ENCODE assay signal across 2 cellular contexts in the genomic region with DNA sequence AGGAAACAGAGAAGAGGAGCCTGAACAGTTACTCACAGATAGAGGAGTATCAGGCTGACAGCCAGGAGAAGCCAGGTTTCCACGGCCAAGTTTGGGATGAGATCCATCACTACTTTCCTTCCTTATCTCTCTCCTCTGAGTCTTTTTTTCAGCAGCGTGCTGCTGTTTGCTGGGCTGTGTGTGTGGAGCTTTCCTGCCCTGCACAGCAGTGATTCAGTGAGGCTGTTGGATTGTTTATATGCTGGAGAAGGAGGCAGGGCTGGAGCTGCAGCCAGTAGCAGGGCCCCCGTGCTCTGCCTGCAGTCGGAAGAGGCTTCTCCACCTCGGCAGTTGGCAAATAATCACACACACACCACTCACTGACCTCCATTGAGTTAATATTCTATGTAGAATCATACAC.
TF ChIP-seq lines count a peak whose summit lies in the region.

TSS of gene CYP3A7 (minus strand) at position 210 of the 400 bp plus-strand sequence. CDS start at position 107, 103 bp downstream.

TF ChIP-seq in liver, 16 proteins besides CTCF, POLR2A, EP300 and RAD21:
- TF ChIP-seq, protein P1, sequence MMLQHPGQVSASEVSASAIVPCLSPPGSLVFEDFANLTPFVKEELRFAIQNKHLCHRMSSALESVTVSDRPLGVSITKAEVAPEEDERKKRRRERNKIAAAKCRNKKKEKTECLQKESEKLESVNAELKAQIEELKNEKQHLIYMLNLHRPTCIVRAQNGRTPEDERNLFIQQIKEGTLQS (IDR thresholded peaks at IDR 0.05) = no peak
- TF ChIP-seq TAF1 (conservative IDR thresholded peaks at IDR 0.05) (peak; percentile 23), HNF4G (IDR thresholded peaks at IDR 0.05) (no peak), JUND (IDR thresholded peaks at IDR 0.05) (no peak), EGR1 (IDR thresholded peaks at IDR 0.05; ENCODE audit: low read depth in 2 of 2) (no peak), GABPA (IDR thresholded peaks at IDR 0.05 in 1 of 2, conservative IDR thresholded peaks at IDR 0.05 in 1 of 2) (no peak)
- TF ChIP-seq, protein P2, sequence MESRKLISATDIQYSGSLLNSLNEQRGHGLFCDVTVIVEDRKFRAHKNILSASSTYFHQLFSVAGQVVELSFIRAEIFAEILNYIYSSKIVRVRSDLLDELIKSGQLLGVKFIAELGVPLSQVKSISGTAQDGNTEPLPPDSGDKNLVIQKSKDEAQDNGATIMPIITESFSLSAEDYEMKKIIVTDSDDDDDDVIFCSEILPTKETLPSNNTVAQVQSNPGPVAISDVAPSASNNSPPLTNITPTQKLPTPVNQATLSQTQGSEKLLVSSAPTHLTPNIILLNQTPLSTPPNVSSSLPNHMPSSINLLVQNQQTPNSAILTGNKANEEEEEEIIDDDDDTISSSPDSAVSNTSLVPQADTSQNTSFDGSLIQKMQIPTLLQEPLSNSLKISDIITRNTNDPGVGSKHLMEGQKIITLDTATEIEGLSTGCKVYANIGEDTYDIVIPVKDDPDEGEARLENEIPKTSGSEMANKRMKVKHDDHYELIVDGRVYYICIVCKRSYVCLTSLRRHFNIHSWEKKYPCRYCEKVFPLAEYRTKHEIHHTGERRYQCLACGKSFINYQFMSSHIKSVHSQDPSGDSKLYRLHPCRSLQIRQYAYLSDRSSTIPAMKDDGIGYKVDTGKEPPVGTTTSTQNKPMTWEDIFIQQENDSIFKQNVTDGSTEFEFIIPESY (IDR thresholded peaks at IDR 0.05) = no peak

TF ChIP-seq in HepG2, 621 proteins besides CTCF, POLR2A, EP300 and RAD21:
- TF ChIP-seq, protein P3, sequence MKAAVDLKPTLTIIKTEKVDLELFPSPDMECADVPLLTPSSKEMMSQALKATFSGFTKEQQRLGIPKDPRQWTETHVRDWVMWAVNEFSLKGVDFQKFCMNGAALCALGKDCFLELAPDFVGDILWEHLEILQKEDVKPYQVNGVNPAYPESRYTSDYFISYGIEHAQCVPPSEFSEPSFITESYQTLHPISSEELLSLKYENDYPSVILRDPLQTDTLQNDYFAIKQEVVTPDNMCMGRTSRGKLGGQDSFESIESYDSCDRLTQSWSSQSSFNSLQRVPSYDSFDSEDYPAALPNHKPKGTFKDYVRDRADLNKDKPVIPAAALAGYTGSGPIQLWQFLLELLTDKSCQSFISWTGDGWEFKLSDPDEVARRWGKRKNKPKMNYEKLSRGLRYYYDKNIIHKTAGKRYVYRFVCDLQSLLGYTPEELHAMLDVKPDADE (CRISPR knock-in tag; IDR thresholded peaks at IDR 0.05) = no peak
- TF ChIP-seq ZNF34 (CRISPR knock-in tag; IDR thresholded peaks at IDR 0.05; ENCODE audit: borderline replicate concordance) (no peak), MBNL3 (CRISPR knock-in tag; conservative IDR thresholded peaks at IDR 0.05) (no peak), ETV6 (CRISPR knock-in tag; conservative IDR thresholded peaks at IDR 0.05) (no peak), ZNF605 (CRISPR knock-in tag; IDR thresholded peaks at IDR 0.05) (no peak), ARNT2 (CRISPR knock-in tag; IDR thresholded peaks at IDR 0.05; ENCODE audit: low read depth) (no peak), ZNF644 (CRISPR knock-in tag; IDR thresholded peaks at IDR 0.05; ENCODE audit: low read depth) (no peak), DMAP1 (CRISPR knock-in tag; IDR thresholded peaks at IDR 0.05) (no peak), SRF (IDR thresholded peaks at IDR 0.05; ENCODE audit: low read depth, low read length) (no peak), ZNF253 (CRISPR knock-in tag; IDR thresholded peaks at IDR 0.05; ENCODE audit: borderline replicate concordance) (no peak), ZNF142 (CRISPR knock-in tag; IDR thresholded peaks at IDR 0.05) (no peak), ZNF746 (CRISPR knock-in tag; IDR thresholded peaks at IDR 0.05) (no peak), ZKSCAN8 (CRISPR knock-in tag; IDR thresholded peaks at IDR 0.05; ENCODE audit: borderline replicate concordance) (no peak), ZNF883 (CRISPR knock-in tag; IDR thresholded peaks at IDR 0.05; ENCODE audit: not compliant biosample characterization) (no peak)
- TF ChIP-seq, protein P4, sequence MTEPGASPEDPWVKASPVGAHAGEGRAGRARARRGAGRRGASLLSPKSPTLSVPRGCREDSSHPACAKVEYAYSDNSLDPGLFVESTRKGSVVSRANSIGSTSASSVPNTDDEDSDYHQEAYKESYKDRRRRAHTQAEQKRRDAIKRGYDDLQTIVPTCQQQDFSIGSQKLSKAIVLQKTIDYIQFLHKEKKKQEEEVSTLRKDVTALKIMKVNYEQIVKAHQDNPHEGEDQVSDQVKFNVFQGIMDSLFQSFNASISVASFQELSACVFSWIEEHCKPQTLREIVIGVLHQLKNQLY (CRISPR knock-in tag; IDR thresholded peaks at IDR 0.05) = no peak
